ENCODE assay signal across 22 cellular contexts in the genomic region with DNA sequence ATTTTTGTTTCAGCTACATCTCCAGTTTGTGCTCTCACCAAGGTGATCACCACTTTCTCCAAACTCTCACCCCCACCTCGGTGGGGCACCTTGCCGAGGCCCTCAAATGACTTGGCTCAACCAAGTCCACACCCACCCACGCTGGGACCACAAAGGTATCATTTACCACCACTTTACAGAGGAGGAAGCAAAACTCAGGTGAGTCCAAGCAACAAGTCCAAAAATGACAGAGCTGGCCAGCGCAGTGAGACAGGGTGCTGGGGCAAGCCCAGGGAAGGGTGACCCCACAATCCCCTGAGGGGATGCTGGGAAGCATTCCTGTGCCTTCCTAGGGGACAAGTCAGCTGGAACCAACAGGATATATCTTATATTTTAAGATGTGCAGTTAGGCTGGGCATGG. TPM values are rescaled to one million over a fixed set of nuclear protein-coding genes. Genes with fewer than 3 reads are reported as not detected.
DNase-seq lines count a peak whose midpoint lies in the region; ATAC-seq and TF ChIP-seq lines count a peak whose summit lies in the region.
"Had no signal": no experiment of that assay in that cellular context is flagged by ENCODE, and none has a peak within 500 bp of the region (broad histone marks: within the 10 kb centered on the region; RNA-seq: fewer than 3 reads in every experiment).

No MANE protein-coding gene starts in this region.

- peaks cover 5% of the 10 kb centered on the region for H3K36me3 Mint-ChIP-seq in activated CD4-positive, alpha-beta T cell treated with anti-CD3 and anti-CD28 coated beads for 36 hours (ENCODE audit: low read depth)
- peaks cover 50% of the 10 kb centered on the region for H3K36me3 Mint-ChIP-seq in activated CD8-positive, alpha-beta T cell treated with anti-CD3 and anti-CD28 coated beads, Interleukin-2, amount 10 ng/mL, durations not matched to agents 7 days and 5 days (ENCODE audit: low read depth)
- H3K36me3 Mint-ChIP-seq in natural killer cell, result no peaks in the 10 kb centered on the region

- H3K9me3 ChIP-seq in lower lobe of right lung, result no peaks in the 10 kb centered on the region
- H3K9me3 ChIP-seq: Caco-2, SK-N-SH, transverse colon had no signal

- peaks cover 24% of the 10 kb centered on the region for H3K4me1 ChIP-seq in mesendoderm (ENCODE audit: control insufficient read depth, low read depth, low read length)
- H3K4me1 ChIP-seq in lower lobe of right lung, result peaks cover 59% of the 10 kb centered on the region

- DNase-seq in activated CD4-positive, alpha-beta T cell treated with anti-CD3 and anti-CD28 coated beads for 48 hours, result peak; percentile 27
- no peak for DNase-seq in activated CD4-positive, alpha-beta T cell treated with anti-CD3 and anti-CD28 coated beads for 36 hours
- DNase-seq in GM13977 (ENCODE audit: low spot score) (peak; percentile 36), natural killer cell (no peak), mesendoderm (no peak), LoVo (ENCODE audit: low spot score) (no peak), lower lobe of right lung (no peak)
- DNase-seq in activated CD8-positive, alpha-beta T cell treated with anti-CD3 and anti-CD28 coated beads, Interleukin-2, amount 10 ng/mL, durations not matched to agents 7 days and 5 days, result no peak
- DNase-seq: activated effector memory CD4-positive, alpha-beta T cell treated with anti-CD3 and anti-CD28 coated beads, Interleukin-2, amount 50 U/mL, for 16 hours; Caco-2; kidney; NCI-H2171 treated with DMSO at 0.1 percent for 48 hours; NCI-H69; SK-N-SH; stimulated activated CD4-positive, alpha-beta T cell treated with anti-CD3 and anti-CD28 coated beads, Interleukin-2, amount 100 ng/mL, for 48 hours; transverse colon had no signal

- H3K4me3 ChIP-seq in mesendoderm (ENCODE audit: low read length) (no peak overlapping the region), lower lobe of right lung (no peak overlapping the region)
- H3K4me3 ChIP-seq: K562, lung, skin epidermis, transverse colon had no signal

- no peak for ATAC-seq in activated CD4-positive, alpha-beta T cell treated with anti-CD3 and anti-CD28 coated beads for 36 hours
- ATAC-seq in activated CD8-positive, alpha-beta T cell treated with anti-CD3 and anti-CD28 coated beads, Interleukin-2, amount 10 ng/mL, durations not matched to agents 7 days and 5 days, result no peak
- ATAC-seq in natural killer cell (no peak), lower lobe of right lung (no peak)
- ATAC-seq: HCT116, K562 had no signal

- no peaks in the 10 kb centered on the region for H3K27me3 Mint-ChIP-seq in activated CD4-positive, alpha-beta T cell treated with anti-CD3 and anti-CD28 coated beads for 36 hours
- no peaks in the 10 kb centered on the region for H3K27me3 Mint-ChIP-seq in activated CD8-positive, alpha-beta T cell treated with anti-CD3 and anti-CD28 coated beads, Interleukin-2, amount 10 ng/mL, durations not matched to agents 7 days and 5 days (ENCODE audit: low read depth)
- H3K27me3 Mint-ChIP-seq in natural killer cell (ENCODE audit: low read depth in 2 of 2), result no peaks in the 10 kb centered on the region

- H3K18ac ChIP-seq in mesendoderm (ENCODE audit: low read length), result no peak overlapping the region

- no peak overlapping the region for H2BK5ac ChIP-seq in mesendoderm (ENCODE audit: low read length)

- no peak overlapping the region for H4K8ac ChIP-seq in mesendoderm (ENCODE audit: low read depth, low read length)

- no peak overlapping the region for H3K23ac ChIP-seq in mesendoderm (ENCODE audit: low read length)

- intact Hi-C loops in activated CD4-positive, alpha-beta T cell treated with anti-CD3 and anti-CD28 coated beads for 36 hours (cut with DNase I, micrococcal nuclease), result no loop called here
- intact Hi-C loops in natural killer cell (cut with micrococcal nuclease), result loop anchor here (2.0 kb wide), 1 partner anchor 25 kb away; a partner anchor contains a TSS
- intact Hi-C loops in lower lobe of right lung (cut with DNase I), result no loop called here

- H3K4me1 Mint-ChIP-seq in activated CD4-positive, alpha-beta T cell treated with anti-CD3 and anti-CD28 coated beads for 36 hours, result peaks cover 52% of the 10 kb centered on the region
- peaks cover 70% of the 10 kb centered on the region for H3K4me1 Mint-ChIP-seq in activated CD8-positive, alpha-beta T cell treated with anti-CD3 and anti-CD28 coated beads, Interleukin-2, amount 10 ng/mL, durations not matched to agents 7 days and 5 days (ENCODE audit: low read depth)
- peaks cover 90% of the 10 kb centered on the region in 2 donors for H3K4me1 Mint-ChIP-seq in natural killer cell

- POLR2A ChIA-PET in activated CD4-positive, alpha-beta T cell treated with anti-CD3 and anti-CD28 coated beads for 36 hours (lab: Charles Lee), result no interaction called here
- POLR2A ChIA-PET in activated CD8-positive, alpha-beta T cell treated with anti-CD3 and anti-CD28 coated beads, Interleukin-2, amount 10 ng/mL, durations not matched to agents 7 days and 5 days (lab: Charles Lee), result no interaction called here

- TF ChIP-seq CTCF in GM13977 (IDR thresholded peaks at IDR 0.05; ENCODE audit: extremely low read depth, insufficient read depth, missing control alignments), result no peak
- TF ChIP-seq CTCF in natural killer cell (IDR thresholded peaks at IDR 0.05), result no peak
- TF ChIP-seq CTCF in lower lobe of right lung (IDR thresholded peaks at IDR 0.05), result no peak

- H3K56ac ChIP-seq in mesendoderm (ENCODE audit: low read length), result no peak overlapping the region

- H3K4ac ChIP-seq in mesendoderm (ENCODE audit: low read depth, low read length), result no peak overlapping the region

- no peaks in the 10 kb centered on the region for H3K36me3 ChIP-seq in mesendoderm (ENCODE audit: control insufficient read depth, insufficient read depth, low read length)
- peaks cover 11% of the 10 kb centered on the region for H3K36me3 ChIP-seq in lower lobe of right lung

- no peaks in the 10 kb centered on the region for H3K9me3 Mint-ChIP-seq in activated CD4-positive, alpha-beta T cell treated with anti-CD3 and anti-CD28 coated beads for 36 hours (ENCODE audit: low read depth)
- H3K9me3 Mint-ChIP-seq in activated CD8-positive, alpha-beta T cell treated with anti-CD3 and anti-CD28 coated beads, Interleukin-2, amount 10 ng/mL, durations not matched to agents 7 days and 5 days (ENCODE audit: insufficient read depth), result no peaks in the 10 kb centered on the region
- H3K9me3 Mint-ChIP-seq in natural killer cell, result no peaks in the 10 kb centered on the region

- CTCF ChIA-PET in activated CD4-positive, alpha-beta T cell treated with anti-CD3 and anti-CD28 coated beads for 36 hours (lab: Charles Lee), result interaction anchor here (0.8 kb wide), 1 partner anchor 827 kb away, joined by 3 read pairs; no protein-coding TSS in a partner anchor
- CTCF ChIA-PET in activated CD8-positive, alpha-beta T cell treated with anti-CD3 and anti-CD28 coated beads, Interleukin-2, amount 10 ng/mL, durations not matched to agents 7 days and 5 days (lab: Charles Lee), result interaction anchor here (1.7 kb wide), 1 partner anchor 108 kb away, joined by 7 read pairs; no protein-coding TSS in a partner anchor

- in situ Hi-C loops in GM13977 (cut with MboI; ENCODE audit: low pct_unique_long_range_greater_than_20kb, low sequenced_read_pairs, unreplicated experiment), result no loop called here

- peaks cover 74% of the 10 kb centered on the region for H3K79me2 ChIP-seq in mesendoderm (ENCODE audit: control insufficient read depth, insufficient read depth, low read length)

- no peak overlapping the region for H3K4me2 ChIP-seq in mesendoderm (ENCODE audit: low read length)
- H3K4me2 ChIP-seq: SK-N-SH had no signal

- no peak overlapping the region for H2BK120ac ChIP-seq in mesendoderm (ENCODE audit: low read depth, low read length)

- H2AK5ac ChIP-seq in mesendoderm (ENCODE audit: low read length), result no peak overlapping the region

- H4K5ac ChIP-seq in mesendoderm (ENCODE audit: low read length), result no peak overlapping the region

- no peak overlapping the region for H3K27ac Mint-ChIP-seq in activated CD4-positive, alpha-beta T cell treated with anti-CD3 and anti-CD28 coated beads for 36 hours
- H3K27ac Mint-ChIP-seq in activated CD8-positive, alpha-beta T cell treated with anti-CD3 and anti-CD28 coated beads, Interleukin-2, amount 10 ng/mL, durations not matched to agents 7 days and 5 days, result peak overlapping the region; percentile 65
- peak overlapping the region; percentile 64 to 74 for H3K27ac Mint-ChIP-seq in natural killer cell

- no peak overlapping the region for H3K27ac ChIP-seq in mesendoderm (ENCODE audit: low read depth, low read length)
- H3K27ac ChIP-seq in lower lobe of right lung, result no peak overlapping the region
- H3K27ac ChIP-seq: 22Rv1, RWPE1, skin epidermis, transverse colon had no signal

- no peak overlapping the region for H3K4me3 Mint-ChIP-seq in activated CD4-positive, alpha-beta T cell treated with anti-CD3 and anti-CD28 coated beads for 36 hours
- no peak overlapping the region for H3K4me3 Mint-ChIP-seq in activated CD8-positive, alpha-beta T cell treated with anti-CD3 and anti-CD28 coated beads, Interleukin-2, amount 10 ng/mL, durations not matched to agents 7 days and 5 days
- peak overlapping the region; percentile 76 for H3K4me3 Mint-ChIP-seq in natural killer cell

- H2BK15ac ChIP-seq in mesendoderm (replicated peaks; ENCODE audit: low read depth), result no peak overlapping the region

- H3K79me1 ChIP-seq in mesendoderm (ENCODE audit: low read length), result peaks cover 38% of the 10 kb centered on the region

- no CpG with 5 or more reads among the region's 4 CpGs for WGBS in mesendoderm (ENCODE audit: extremely low coverage, insufficient coverage, low lambda C conversion rate)

- no peak overlapping the region for H3K9ac ChIP-seq in mesendoderm (ENCODE audit: low read length)
- H3K9ac ChIP-seq: SK-N-SH had no signal

- H3K27me3 ChIP-seq in mesendoderm (ENCODE audit: insufficient read depth, low read length, poor library complexity) (no peaks in the 10 kb centered on the region), lower lobe of right lung (ENCODE audit: low read depth) (no peaks in the 10 kb centered on the region)
- H3K27me3 ChIP-seq: transverse colon had no signal

RNA-seq across cellular contexts. Expression of a gene that starts 24.7 kb away (rescaled TPM):
- 10 to 100 TPM; 40.3 to 64.2 TPM for total RNA-seq in activated CD4-positive, alpha-beta T cell treated with anti-CD3 and anti-CD28 coated beads for 36 hours
- 100 to 1,000 TPM; 109 to 111 TPM for total RNA-seq in activated CD8-positive, alpha-beta T cell treated with anti-CD3 and anti-CD28 coated beads, Interleukin-2, amount 10 ng/mL, durations not matched to agents 7 days and 5 days
- total RNA-seq in natural killer cell (100 to 1,000 TPM; 162 to 224 (median 164) TPM), lower lobe of right lung (44.0 TPM)
- polyA plus RNA-seq in mesendoderm (2013, experiment 1 of 2), result 143 TPM
- polyA plus RNA-seq in mesendoderm (2013, experiment 2 of 2), result 152 TPM

Comparison
In these comparisons a context has a peak if more than half of its experiments do, and no peak if none do; other contexts are left out.
1. DNase-seq: peak in activated CD4-positive, alpha-beta T cell treated with anti-CD3 and anti-CD28 coated beads for 48 hours (single experiment) and GM13977 (single experiment); none in activated CD4-positive, alpha-beta T cell treated with anti-CD3 and anti-CD28 coated beads for 36 hours (single experiment), activated CD8-positive, alpha-beta T cell treated with anti-CD3 and anti-CD28 coated beads, Interleukin-2, amount 10 ng/mL, durations not matched to agents 7 days and 5 days (single experiment), natural killer cell (single experiment), mesendoderm (single experiment), LoVo (single experiment) and lower lobe of right lung (single experiment).